In genomic region chr12:21499765-21500164, GRCh38 we compare ENCODE assay signal across 1 cellular context.
TF ChIP-seq lines count a peak whose summit lies in the region.

No MANE protein-coding gene starts in this region.

TF ChIP-seq in HepG2, 621 proteins besides CTCF, POLR2A, EP300 and RAD21:
- TF ChIP-seq MIER2 (CRISPR knock-in tag; IDR thresholded peaks at IDR 0.05) (no peak), DMAP1 (CRISPR knock-in tag; IDR thresholded peaks at IDR 0.05) (no peak), KLF12 (CRISPR knock-in tag; IDR thresholded peaks at IDR 0.05; ENCODE audit: borderline replicate concordance) (no peak), MEIS1 (CRISPR knock-in tag; IDR thresholded peaks at IDR 0.05; ENCODE audit: borderline replicate concordance) (no peak)
